In the genomic region with DNA sequence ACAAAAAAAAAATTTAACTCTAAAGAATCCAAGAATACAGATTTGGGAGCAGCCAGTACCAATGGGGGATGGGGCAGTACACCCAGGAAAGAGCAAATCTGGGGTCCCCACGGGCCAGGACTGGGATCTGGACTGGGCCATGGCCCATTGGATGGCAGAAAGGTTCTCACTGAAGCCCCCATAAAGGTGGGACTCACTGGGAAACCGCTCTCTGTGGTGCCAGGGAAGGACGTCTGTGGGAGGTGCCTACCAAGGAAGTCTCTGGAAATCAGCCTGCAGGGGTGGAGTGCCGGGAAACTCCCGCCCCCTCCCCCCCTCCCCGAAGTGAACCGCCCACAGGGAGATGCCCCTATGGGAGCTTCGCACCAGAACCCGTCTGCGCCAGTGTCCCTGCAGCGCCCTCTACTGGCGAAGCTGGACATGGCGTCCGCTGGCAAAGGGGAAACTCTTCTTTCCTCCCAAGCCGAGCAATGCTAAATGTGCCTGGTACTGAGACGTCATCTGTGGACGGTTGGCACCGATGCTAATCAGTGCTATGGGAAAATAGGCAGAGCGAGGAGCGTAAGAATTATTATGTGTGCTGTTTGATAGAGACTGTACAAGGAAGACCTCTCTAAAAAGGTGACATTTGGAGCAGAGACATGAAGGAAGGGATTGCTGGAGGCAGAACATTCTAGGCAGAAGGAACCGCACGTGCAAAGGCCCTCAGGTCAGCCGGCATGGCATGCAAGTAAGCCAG, we compare ENCODE assay signal across 8 cellular contexts.
DNase-seq lines count a peak whose midpoint lies in the region; ATAC-seq and TF ChIP-seq lines count a peak whose summit lies in the region.

No MANE protein-coding gene starts in this region.

- H3K4me3 ChIP-seq in AG04449 (ENCODE audit: low read depth, low read length), result no peak overlapping the region

- DNase-seq in AG04449 (ENCODE audit: low read depth, low spot score) (no peak), HuH-7 (ENCODE audit: low spot score) (peak; percentile 92), T-cell (peak; percentile 42 to 84 (median 71)), hypothalamus (lab: John Stamatoyannopoulos, UW) (peak in 46 of 51 donors; percentile 1 to 80 (median 45))
- DNase-seq in activated naive CD8-positive, alpha-beta T cell treated with anti-CD3 and anti-CD28 coated beads, Interleukin-2, amount 50 U/mL, for 16 hours (ENCODE audit: low read depth, low spot score), result peak; percentile 17
- DNase-seq in stimulated activated CD4-positive, alpha-beta T cell treated with anti-CD3 and anti-CD28 coated beads, Interleukin-15, amount 100 ng/mL, for 24 hours, result peak; percentile 85

- peaks cover 0 to 2% of the 10 kb centered on the region in 2 donors for H3K27me3 Mint-ChIP-seq in T-cell

- ATAC-seq in GM19035 (IDR thresholded peaks at IDR 0.05; ENCODE audit: unreplicated experiment) (peak; percentile 43), T-cell (replicated peaks in 1 of 4) (peak; percentile 77 to 84 (median 79)), HG03139 (IDR thresholded peaks at IDR 0.05; ENCODE audit: unreplicated experiment) (no peak)

- H3K4me3 Mint-ChIP-seq in T-cell, result no peak overlapping the region

- peak overlapping the region in 1 of 2 donors; percentile 76 for H3K27ac Mint-ChIP-seq in T-cell

- H3K36me3 Mint-ChIP-seq in T-cell, result no peaks in the 10 kb centered on the region

- TF ChIP-seq CTCF in AG04449 (IDR thresholded peaks at IDR 0.05; ENCODE audit: insufficient read depth, low read length, missing control alignments), result peak; percentile 1

- H3K4me1 Mint-ChIP-seq in T-cell, result peaks cover 15 to 24% (median 15%) of the 10 kb centered on the region in 3 donors

- CTCF ChIA-PET in AG04449 (lab: Yijun Ruan, JAX) (no interaction called here), T-cell (lab: Charles Lee) (interaction anchor here (0.6 to 1.6 kb wide), 13 partner anchors 8 to 1756 kb away, joined by 3 to 18 read pairs (median 4); no protein-coding TSS in a partner anchor)

- H3K9me3 Mint-ChIP-seq in T-cell, result no peaks in the 10 kb centered on the region

- POLR2A ChIA-PET in AG04449 (lab: Yijun Ruan, JAX) (no interaction called here), T-cell (lab: Charles Lee) (interaction anchor here in 1 of 2 donors (0.6 kb wide), 1 partner anchor 1865 kb away, joined by 4 read pairs; no protein-coding TSS in a partner anchor)
